In the genomic region with DNA sequence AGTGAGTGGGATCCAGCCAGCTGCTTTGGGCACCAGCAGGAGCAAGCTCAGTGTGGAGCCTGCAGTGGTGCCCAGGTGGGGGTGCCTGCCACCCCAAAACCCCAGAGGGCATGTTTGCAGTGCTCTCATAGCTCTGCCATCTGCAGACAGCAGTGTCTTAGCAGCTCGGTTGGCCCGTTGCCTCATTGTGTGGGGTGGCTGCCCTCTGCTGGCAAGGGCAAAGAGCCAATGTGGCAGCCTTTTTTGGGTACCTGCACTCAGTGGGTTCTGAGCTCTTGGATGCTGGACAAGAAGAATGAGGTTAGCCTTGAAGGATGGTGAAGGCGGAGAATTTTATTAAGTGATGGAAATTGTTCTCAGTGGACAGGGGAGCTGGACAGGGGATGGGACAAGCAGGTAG, we compare ENCODE assay signal across 8 cellular contexts. TPM values are rescaled to one million over a fixed set of nuclear protein-coding genes. Genes with fewer than 3 reads are reported as not detected.
DNase-seq lines count a peak whose midpoint lies in the region; ATAC-seq and TF ChIP-seq lines count a peak whose summit lies in the region.

No MANE protein-coding gene starts in this region.

- H3K36me3 Mint-ChIP-seq in activated T-helper 2 cell treated with anti-CD3 and anti-CD28 coated beads, Interferon-gamma antibody, Interleukin-2, Interleukin-4, amounts not matched to agents 10 μg/mL and 5 μg/mL and 100 μg/mL, durations not matched to agents 14 hours and 24 hours and 36 hours (ENCODE audit: low read depth), result no peaks in the 10 kb centered on the region

- CTCF ChIA-PET in HEK293T (lab: Yijun Ruan, JAX), result interaction anchor here (0.7 to 6.2 kb wide), 8 partner anchors 23 to 241 kb away, joined by 3 to 51 read pairs (median 3); no protein-coding TSS in a partner anchor

- ATAC-seq in GM18520 (IDR thresholded peaks at IDR 0.05; ENCODE audit: unreplicated experiment) (peak; percentile 42), left cardiac atrium (peak in 1 of 2 donors; percentile 63)

- intact Hi-C loops in activated T-helper 2 cell treated with anti-CD3 and anti-CD28 coated beads, Interferon-gamma antibody, Interleukin-2, Interleukin-4, amounts not matched to agents 10 μg/mL and 5 μg/mL and 100 μg/mL, durations not matched to agents 14 hours and 24 hours and 36 hours (cut with micrococcal nuclease), result loop anchor here (1.0 to 5.0 kb wide), 3 partner anchors 79 to 323 kb away; a partner anchor contains a TSS
- intact Hi-C loops in left cardiac atrium (cut with DNase I), result loop anchor here in 1 of 2 donors (2.0 kb wide), 1 partner anchor 79 kb away; no protein-coding TSS in a partner anchor

- H3K4me3 Mint-ChIP-seq in activated T-helper 2 cell treated with anti-CD3 and anti-CD28 coated beads, Interferon-gamma antibody, Interleukin-2, Interleukin-4, amounts not matched to agents 10 μg/mL and 5 μg/mL and 100 μg/mL, durations not matched to agents 14 hours and 24 hours and 36 hours (ENCODE audit: low read depth), result no peak overlapping the region

- POLR2A ChIA-PET in HEK293T (lab: Yijun Ruan, JAX), result no interaction called here

- peaks cover 26% of the 10 kb centered on the region for H3K27me3 Mint-ChIP-seq in activated T-helper 2 cell treated with anti-CD3 and anti-CD28 coated beads, Interferon-gamma antibody, Interleukin-2, Interleukin-4, amounts not matched to agents 10 μg/mL and 5 μg/mL and 100 μg/mL, durations not matched to agents 14 hours and 24 hours and 36 hours (ENCODE audit: low read depth)

- DNase-seq in HK-2 (ENCODE audit: unreplicated experiment) (peak; percentile 30), RKO (ENCODE audit: low spot score) (peak; percentile 60), left cardiac atrium (peak; percentile 39), AG08396 (ENCODE audit: low spot score) (no peak), HEK293T (ENCODE audit: extremely low spot score) (no peak)
- DNase-seq in activated T-helper 2 cell treated with anti-CD3 and anti-CD28 coated beads, Interferon-gamma antibody, Interleukin-2, Interleukin-4, amounts not matched to agents 10 μg/mL and 5 μg/mL and 100 μg/mL, durations not matched to agents 14 hours and 24 hours and 36 hours (ENCODE audit: low spot score), result peak; percentile 70
- peak; percentile 69 to 71 for DNase-seq in stimulated activated CD4-positive, alpha-beta T cell treated with anti-CD3 and anti-CD28 coated beads, Interleukin-1b, Interleukin-23, amount 100 ng/mL, for 4 hours (ENCODE audit: low read depth in 2 of 2)

- H3K27ac Mint-ChIP-seq in activated T-helper 2 cell treated with anti-CD3 and anti-CD28 coated beads, Interferon-gamma antibody, Interleukin-2, Interleukin-4, amounts not matched to agents 10 μg/mL and 5 μg/mL and 100 μg/mL, durations not matched to agents 14 hours and 24 hours and 36 hours, result no peak overlapping the region

- H3K4me1 Mint-ChIP-seq in activated T-helper 2 cell treated with anti-CD3 and anti-CD28 coated beads, Interferon-gamma antibody, Interleukin-2, Interleukin-4, amounts not matched to agents 10 μg/mL and 5 μg/mL and 100 μg/mL, durations not matched to agents 14 hours and 24 hours and 36 hours (ENCODE audit: low read depth), result peaks cover 7% of the 10 kb centered on the region

- no peaks in the 10 kb centered on the region for H3K9me3 Mint-ChIP-seq in activated T-helper 2 cell treated with anti-CD3 and anti-CD28 coated beads, Interferon-gamma antibody, Interleukin-2, Interleukin-4, amounts not matched to agents 10 μg/mL and 5 μg/mL and 100 μg/mL, durations not matched to agents 14 hours and 24 hours and 36 hours

TF ChIP-seq in HEK293T, 16 proteins besides CTCF, POLR2A, EP300 and RAD21:
- TF ChIP-seq SUZ12 (IDR thresholded peaks at IDR 0.05) (no peak), CTBP1 (IDR thresholded peaks at IDR 0.05; ENCODE audit: borderline replicate concordance) (no peak), HDGF (IDR thresholded peaks at IDR 0.05; ENCODE audit: borderline replicate concordance) (no peak), FOXA1 (IDR thresholded peaks at IDR 0.05) (no peak), FOXM1 (IDR thresholded peaks at IDR 0.05; ENCODE audit: borderline replicate concordance) (no peak), L3MBTL2 (conservative IDR thresholded peaks at IDR 0.05) (no peak), LEF1 (IDR thresholded peaks at IDR 0.05; ENCODE audit: borderline replicate concordance) (no peak), TARDBP (IDR thresholded peaks at IDR 0.05) (no peak), SP1 (IDR thresholded peaks at IDR 0.05) (no peak), BHLHE40 (IDR thresholded peaks at IDR 0.05; ENCODE audit: borderline replicate concordance) (no peak), ELF4 (IDR thresholded peaks at IDR 0.05) (no peak), NFRKB (IDR thresholded peaks at IDR 0.05) (no peak), ARNT (IDR thresholded peaks at IDR 0.05) (no peak), ZNF384 (IDR thresholded peaks at IDR 0.05) (no peak), FOXK2 (IDR thresholded peaks at IDR 0.05) (no peak)
- TF ChIP-seq, protein P1, sequence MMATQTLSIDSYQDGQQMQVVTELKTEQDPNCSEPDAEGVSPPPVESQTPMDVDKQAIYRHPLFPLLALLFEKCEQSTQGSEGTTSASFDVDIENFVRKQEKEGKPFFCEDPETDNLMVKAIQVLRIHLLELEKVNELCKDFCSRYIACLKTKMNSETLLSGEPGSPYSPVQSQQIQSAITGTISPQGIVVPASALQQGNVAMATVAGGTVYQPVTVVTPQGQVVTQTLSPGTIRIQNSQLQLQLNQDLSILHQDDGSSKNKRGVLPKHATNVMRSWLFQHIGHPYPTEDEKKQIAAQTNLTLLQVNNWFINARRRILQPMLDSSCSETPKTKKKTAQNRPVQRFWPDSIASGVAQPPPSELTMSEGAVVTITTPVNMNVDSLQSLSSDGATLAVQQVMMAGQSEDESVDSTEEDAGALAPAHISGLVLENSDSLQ (IDR thresholded peaks at IDR 0.05), result no peak
TF ChIP-seq in HEK293T: peak in this region for 0.

RNA-seq across cellular contexts. Expression of a gene that starts 52.3 kb away (rescaled TPM):
- total RNA-seq in activated T-helper 2 cell treated with anti-CD3 and anti-CD28 coated beads, Interferon-gamma antibody, Interleukin-2, Interleukin-4, amounts not matched to agents 10 μg/mL and 5 μg/mL and 100 μg/mL, durations not matched to agents 14 hours and 24 hours and 36 hours, result not detected in 2 replicates
- not detected for total RNA-seq in left cardiac atrium

RNA-seq across cellular contexts. Expression of a gene that starts 54.1 kb away (rescaled TPM):
- total RNA-seq in activated T-helper 2 cell treated with anti-CD3 and anti-CD28 coated beads, Interferon-gamma antibody, Interleukin-2, Interleukin-4, amounts not matched to agents 10 μg/mL and 5 μg/mL and 100 μg/mL, durations not matched to agents 14 hours and 24 hours and 36 hours, result not detected in 2 replicates
- not detected for total RNA-seq in left cardiac atrium

Comparison
In these comparisons a context has a peak if more than half of its experiments do, and no peak if none do; other contexts are left out.
1. DNase-seq: peak in HK-2 (single experiment), RKO (single experiment), activated T-helper 2 cell treated with anti-CD3 and anti-CD28 coated beads, Interferon-gamma antibody, Interleukin-2, Interleukin-4, amounts not matched to agents 10 μg/mL and 5 μg/mL and 100 μg/mL, durations not matched to agents 14 hours and 24 hours and 36 hours (single experiment), left cardiac atrium (single experiment) and stimulated activated CD4-positive, alpha-beta T cell treated with anti-CD3 and anti-CD28 coated beads, Interleukin-1b, Interleukin-23, amount 100 ng/mL, for 4 hours (2 of 2); none in AG08396 (single experiment) and HEK293T (single experiment).